Comparison of ENCODE assay signal across 17 cellular contexts in genomic region chr19:23118400-23118799, GRCh38. TPM values are rescaled to one million over a fixed set of nuclear protein-coding genes. Genes with fewer than 3 reads are reported as not detected.
DNase-seq lines count a peak whose midpoint lies in the region; ATAC-seq, FAIRE-seq and TF ChIP-seq lines count a peak whose summit lies in the region.
"Had no signal": no experiment of that assay in that cellular context is flagged by ENCODE, and none has a peak within 500 bp of the region (broad histone marks: within the 10 kb centered on the region; RNA-seq: fewer than 3 reads in every experiment).

No MANE protein-coding gene starts in this region.

- H4K20me1 ChIP-seq in DND-41 (ENCODE audit: insufficient read depth, low read length), result no peaks in the 10 kb centered on the region

- no peak overlapping the region for H2AFZ ChIP-seq in DND-41 (ENCODE audit: low read depth, low read length)

- peak overlapping the region; percentile 77 to 83; a peak in 3 of 4 replicates for H3K4me3 ChIP-seq in DND-41 (ENCODE audit: low read depth in 1 of 2, low read length in 2 of 2)
- peak overlapping the region; percentile 81 for H3K4me3 ChIP-seq in HUES64 (ENCODE audit: low read length)
- H3K4me3 ChIP-seq in mesodermal cell (ENCODE audit: extremely low read depth, insufficient read depth, low read length, poor library complexity, severe bottlenecking), result peak overlapping the region; percentile 63
- no peak overlapping the region for H3K4me3 ChIP-seq in small intestine (ENCODE audit: low read depth in 1 of 2, low read length in 2 of 2)
- H3K4me3 ChIP-seq: gastroesophageal sphincter, right atrium auricular region, thyroid gland had no signal

- H3K4me3 Mint-ChIP-seq in brain, result peak overlapping the region; percentile 91 to 98 (median 96)

- FAIRE-seq in small intestine (lab: Jason Lieb, UNC), result no peak
- FAIRE-seq: GM12891 had no signal

- H3K27me3 ChIP-seq in DND-41 (ENCODE audit: insufficient read depth, low read length, poor library complexity), result no peaks in the 10 kb centered on the region
- no peaks in the 10 kb centered on the region for H3K27me3 ChIP-seq in HUES64 (ENCODE audit: insufficient read depth, low read length)
- H3K27me3 ChIP-seq in small intestine (ENCODE audit: control insufficient read depth in 2 of 2, insufficient read depth in 2 of 2, low read length in 2 of 2), result no peaks in the 10 kb centered on the region
- H3K27me3 ChIP-seq: thyroid gland had no signal

- peaks cover 12 to 31% (median 19%) of the 10 kb centered on the region in 5 experiments for H3K9me3 Mint-ChIP-seq in brain

- H3K36me3 ChIP-seq in DND-41 (ENCODE audit: insufficient read depth, low read length) (peaks cover 40% of the 10 kb centered on the region), HUES64 (ENCODE audit: insufficient read depth, low read length) (peaks cover 31% of the 10 kb centered on the region), mesodermal cell (ENCODE audit: control insufficient read depth, insufficient read depth, low read length) (peaks cover 42% of the 10 kb centered on the region), small intestine (ENCODE audit: control insufficient read depth in 2 of 2, insufficient read depth in 2 of 2, low read length in 2 of 2) (no peaks in the 10 kb centered on the region)
- H3K36me3 ChIP-seq: gastroesophageal sphincter, right atrium auricular region, thyroid gland had no signal

- peak overlapping the region in 3 of 5 experiments; percentile 56 to 98 (median 65) for H3K27ac Mint-ChIP-seq in brain

- DNase-seq in DND-41 (peak; percentile 15), small intestine (no peak), D341Med (ENCODE audit: low spot score) (no peak), nucleus accumbens (lab: John Stamatoyannopoulos, UW) (no peak)
- DNase-seq: activated naive CD4-positive, alpha-beta T cell treated with Interleukin-2 at 50 U/mL for 16 hours; NCI-H2107; stimulated activated CD4-positive, alpha-beta T cell treated with anti-CD3 and anti-CD28 coated beads, Interleukin-2, amount 100 ng/mL, for 48 hours; thyroid gland had no signal

- H3K9ac ChIP-seq in DND-41 (ENCODE audit: low read depth, low read length), result peak overlapping the region; percentile 92
- H3K9ac ChIP-seq in HUES64 (ENCODE audit: low read depth, low read length), result no peak overlapping the region

- WGBS in HUES64, result 16% methylated on average over 3 of the region's 3 CpGs
- WGBS in mesodermal cell (ENCODE audit: insufficient coverage in 2 of 2), 2 experiments, result no CpG with 5 or more reads among the region's 3 CpGs
- WGBS in small intestine, 3 donors, result 70 to 85% (median 83%) methylated on average over 3 of the region's 3 CpGs

- H3K4me2 ChIP-seq in DND-41 (ENCODE audit: insufficient read depth, low read length), result peak overlapping the region; percentile 65

- peaks cover 25% of the 10 kb centered on the region for H3K4me1 ChIP-seq in DND-41 (ENCODE audit: insufficient read depth, low read length)
- H3K4me1 ChIP-seq in HUES64 (ENCODE audit: insufficient read depth, low read length), result peaks cover 13% of the 10 kb centered on the region
- no peaks in the 10 kb centered on the region for H3K4me1 ChIP-seq in mesodermal cell (ENCODE audit: control insufficient read depth, insufficient read depth, low read length, poor library complexity, severe bottlenecking)
- no peaks in the 10 kb centered on the region for H3K4me1 ChIP-seq in small intestine (ENCODE audit: control insufficient read depth in 2 of 2, insufficient read depth in 1 of 2, low read depth in 1 of 2, low read length in 1 of 2)
- H3K4me1 ChIP-seq: thyroid gland had no signal

- TF ChIP-seq CTCF in DND-41 (IDR thresholded peaks at IDR 0.05; ENCODE audit: borderline replicate concordance, extremely low read depth, low read length, poor library complexity, severe bottlenecking) (no peak), brain (conservative IDR thresholded peaks at IDR 0.05) (no peak)

- H3K36me3 Mint-ChIP-seq in brain, result peaks cover 45% of the 10 kb centered on the region

- H3K4me1 Mint-ChIP-seq in brain, result peaks cover 27% of the 10 kb centered on the region

- ATAC-seq in DND-41 (ENCODE audit: insufficient read depth, low read depth), result 0 out of 3 replicates have a peak, but pooled peaks have one; percentile 15
- ATAC-seq in GM21423 (IDR thresholded peaks at IDR 0.05; ENCODE audit: unreplicated experiment), result no peak
- ATAC-seq: gastroesophageal sphincter had no signal

- peaks cover 58% of the 10 kb centered on the region for H3K79me2 ChIP-seq in DND-41 (ENCODE audit: insufficient read depth, low read length)

- H3K27ac ChIP-seq in DND-41 (ENCODE audit: low read length), result no peak overlapping the region
- H3K27ac ChIP-seq in HUES64 (ENCODE audit: low read depth, low read length), result peak overlapping the region; percentile 16; the same call in 1 of the 2 replicates
- no peak overlapping the region for H3K27ac ChIP-seq in mesodermal cell (ENCODE audit: low read depth, low read length, severe bottlenecking)
- no peak overlapping the region for H3K27ac ChIP-seq in small intestine (ENCODE audit: low read depth in 1 of 2, low read length in 1 of 2)
- H3K27ac ChIP-seq: gastroesophageal sphincter, right atrium auricular region, SK-N-MC, thyroid gland, VCaP had no signal

- peaks cover 8% of the 10 kb centered on the region for H3K27me3 Mint-ChIP-seq in brain

- peaks cover 23% of the 10 kb centered on the region for H3K9me3 ChIP-seq in DND-41 (ENCODE audit: insufficient read depth, low read length, severe bottlenecking)
- H3K9me3 ChIP-seq in HUES64 (ENCODE audit: insufficient read depth, low read depth, low read length), result 0 out of 2 replicates have a peak, but pooled peaks cover 4% of the 10 kb centered on the region
- H3K9me3 ChIP-seq in mesodermal cell (ENCODE audit: control insufficient read depth, low read length), result peaks cover 1% of the 10 kb centered on the region
- no peaks in the 10 kb centered on the region for H3K9me3 ChIP-seq in small intestine (ENCODE audit: control insufficient read depth, low read depth)
- H3K9me3 ChIP-seq: gastroesophageal sphincter, right atrium auricular region, thyroid gland had no signal

RNA-seq across cellular contexts. Expression of gene ZNF730, which starts 1.6 kb away (rescaled TPM):
- polyA plus RNA-seq in HUES64 (2013, experiment 1 of 2), result 13.3 TPM
- 18.0 TPM for polyA plus RNA-seq in HUES64 (2013, experiment 2 of 2)
- 1.2 TPM for polyA plus RNA-seq in brain (ENCODE audit: insufficient read depth, low read depth, low replicate concordance)
- 9.2 TPM for polyA plus RNA-seq in mesodermal cell (2013, experiment 1 of 2)
- polyA plus RNA-seq in mesodermal cell (2013, experiment 2 of 2), result 10.5 TPM
- under 1 TPM in 1 of 3 donors, not detected in 2; 0.07 TPM for polyA plus RNA-seq in small intestine

Comparison
In these comparisons a context has a peak if more than half of its experiments do, and no peak if none do; other contexts are left out.
1. H3K4me3 ChIP-seq: peak in DND-41 (2 of 2), HUES64 (single experiment) and mesodermal cell (single experiment); none in small intestine (0 of 2).